ENCODE assay signal across 8 cellular contexts in genomic region chr11:75352417-75353206, GRCh38. TPM values are rescaled to one million over a fixed set of nuclear protein-coding genes. Genes with fewer than 3 reads are reported as not detected.
DNase-seq lines count a peak whose midpoint lies in the region; ATAC-seq and TF ChIP-seq lines count a peak whose summit lies in the region.

No MANE protein-coding gene starts in this region.

- TF ChIP-seq CTCF in MCF 10A (IDR thresholded peaks at IDR 0.05; ENCODE audit: unreplicated experiment) (no peak), uterus (IDR thresholded peaks at IDR 0.05) (no peak)

- H3K9me3 ChIP-seq in mononuclear cell (ENCODE audit: low read depth, low read length) (no peaks in the 10 kb centered on the region), uterus (no peaks in the 10 kb centered on the region)

- peaks cover 23% of the 10 kb centered on the region for H3K4me1 Mint-ChIP-seq in MCF 10A (ENCODE audit: insufficient read depth, unreplicated experiment)

- peaks cover 6% of the 10 kb centered on the region for H3K36me3 Mint-ChIP-seq in MCF 10A (ENCODE audit: insufficient read depth, unreplicated experiment)

- peaks cover 11% of the 10 kb centered on the region for H3K27me3 Mint-ChIP-seq in MCF 10A (ENCODE audit: insufficient read depth, unreplicated experiment)

- no peaks in the 10 kb centered on the region for H3K9me3 Mint-ChIP-seq in MCF 10A (ENCODE audit: unreplicated experiment)

- ATAC-seq in sciatic nerve (no peak), GM21526 (IDR thresholded peaks at IDR 0.05; ENCODE audit: low FRiP score, unreplicated experiment) (no peak)

- H3K4me3 Mint-ChIP-seq in MCF 10A (ENCODE audit: unreplicated experiment), result peak overlapping the region; percentile 80

- DNase-seq in G401 (ENCODE audit: low spot score) (peak; percentile 44), NCI-H2081 treated with DMSO at 0.1 percent for 48 hours (lab: John Stamatoyannopoulos, UW) (peak; percentile 57), MCF 10A (ENCODE audit: unreplicated experiment) (no peak), uterus (no peak), sciatic nerve (ENCODE audit: low spot score) (no peak)
- no peak for DNase-seq in central memory CD4-positive, alpha-beta T cell

- CTCF ChIA-PET in MCF 10A (lab: Yijun Ruan, JAX), result interaction anchor here (0.6 to 1.5 kb wide), 4 partner anchors 17 to 35 kb away, joined by 3 read pairs; no protein-coding TSS in a partner anchor

- POLR2A ChIA-PET in MCF 10A (lab: Yijun Ruan, JAX), result interaction anchor here (1.5 kb wide), 1 partner anchor 9 kb away, joined by 8 read pairs; no protein-coding TSS in a partner anchor

- H3K27me3 ChIP-seq in mononuclear cell (ENCODE audit: insufficient read depth, low read length), result no peaks in the 10 kb centered on the region
- H3K27me3 ChIP-seq in uterus, result no peaks in the 10 kb centered on the region

- peaks cover 52% of the 10 kb centered on the region for H3K4me1 ChIP-seq in mononuclear cell (ENCODE audit: insufficient read depth, low read length)
- H3K4me1 ChIP-seq in uterus, result peaks cover 7 to 15% of the 10 kb centered on the region in 2 donors

- H3K4me3 ChIP-seq in mononuclear cell (ENCODE audit: low read length) (peak overlapping the region; percentile 62), uterus (peak overlapping the region; percentile 45 to 76)

- no peaks in the 10 kb centered on the region for H3K36me3 ChIP-seq in uterus

- BruUV-seq in MCF 10A (replicated peaks; lab: Mats Ljungman, UMichigan), result no TSS peak

- H3K27ac Mint-ChIP-seq in MCF 10A (ENCODE audit: low read depth, unreplicated experiment), result peak overlapping the region; percentile 63

- H3K27ac ChIP-seq in uterus, result peak overlapping the region; percentile 88 to 91

- no peak for TF ChIP-seq POLR2A in uterus (IDR thresholded peaks at IDR 0.05)

- intact Hi-C loops in MCF 10A (cut with micrococcal nuclease), result no loop called here
- intact Hi-C loops in uterus (cut with DNase I; ENCODE audit: low total_unique reads), result no loop called here
- intact Hi-C loops in sciatic nerve (cut with DNase I), result no loop called here

- in situ Hi-C loops in G401 (cut with HindIII; ENCODE audit: low sequenced_read_pairs), result no loop called here

RNA-seq across cellular contexts. Expression of gene ARRB1, which starts 1.2 kb away (rescaled TPM):
- 39.0 and 44.6 TPM in 2 replicates for total RNA-seq in G401 (2014; rRNA removed; shearing (Covaris generic))
- total RNA-seq in MCF 10A (2022) (0.44 and 0.98 TPM in 2 replicates), mononuclear cell (48.2 TPM), uterus (10 to 100 TPM; 23.1 to 61.8 (median 44.8) TPM), sciatic nerve (70.8 TPM)

RNA-seq across cellular contexts. Expression of gene RPS3, which starts 46.7 kb away (rescaled TPM):
- 2,959 and 3,951 TPM in 2 replicates for total RNA-seq in G401 (2014; rRNA removed; shearing (Covaris generic))
- total RNA-seq in MCF 10A (2022) (3,172 and 3,444 TPM in 2 replicates), mononuclear cell (3,272 TPM), uterus (1,000 to 10,000 TPM; 1,322 to 4,168 (median 2,484) TPM), sciatic nerve (1,413 TPM)

Comparison
In these comparisons a context has a peak if more than half of its experiments do, and no peak if none do; other contexts are left out.
1. DNase-seq: peak in G401 (single experiment) and NCI-H2081 treated with DMSO at 0.1 percent for 48 hours (single experiment); none in MCF 10A (single experiment), uterus (0 of 2), sciatic nerve (single experiment) and central memory CD4-positive, alpha-beta T cell (single experiment).
2. RNA of gene ARRB1, which starts 1.2 kb away (total RNA-seq): 70.8 TPM in sciatic nerve (single experiment), 23.1 to 61.8 TPM in uterus, 48.2 TPM in mononuclear cell (single experiment) and 39.0 to 44.6 TPM in G401; 0.44 to 0.98 TPM in MCF 10A; every median in the first group is over 10 times any median in the second.